22 cellular contexts compared by ENCODE assay signal in genomic region chr1:198040880-198041279, GRCh38.
"Had no signal": no experiment of that assay in that cellular context is flagged by ENCODE, and none has a peak within 500 bp of the region (broad histone marks: within the 10 kb centered on the region; RNA-seq: fewer than 3 reads in every experiment).

No MANE protein-coding gene starts in this region.

- H3K9me3 Mint-ChIP-seq: activated B cell treated with CpG ODN at 0.5 μM for 24 hours; activated CD4-positive, alpha-beta memory T cell treated with anti-CD3 and anti-CD28 coated beads for 36 hours; natural killer cell treated with Interleukin-12 subunit alpha and Interleukin-12 subunit beta and Interleukin-15 and Interleukin-18, amount 100 ng/mL, for 72 hours; stimulated activated naive CD8-positive, alpha-beta T cell treated with anti-CD3 and anti-CD28 coated beads, Interleukin-15, Interleukin-2, amounts not matched to agents 100 ng/mL and 50 ng/mL, for 24 hours had no signal

- H3K27ac ChIP-seq: coronary artery, epithelial cell of prostate, gastroesophageal sphincter, heart left ventricle, ovary, prostate gland, tibial artery had no signal

- H3K4me3 Mint-ChIP-seq: activated B cell treated with CpG ODN at 0.5 μM for 24 hours; activated CD4-positive, alpha-beta memory T cell treated with anti-CD3 and anti-CD28 coated beads for 36 hours; activated CD8-positive, alpha-beta memory T cell treated with anti-CD3 and anti-CD28 coated beads, Interleukin-2, amount 10 ng/mL, durations not matched to agents 7 days and 5 days; activated naive CD8-positive, alpha-beta T cell; natural killer cell treated with Interleukin-12 subunit alpha and Interleukin-12 subunit beta and Interleukin-15 and Interleukin-18, amount 100 ng/mL, for 72 hours; stimulated activated naive CD8-positive, alpha-beta T cell treated with anti-CD3 and anti-CD28 coated beads, Interleukin-15, Interleukin-2, amounts not matched to agents 100 ng/mL and 50 ng/mL, for 24 hours had no signal

- H3K27me3 ChIP-seq: gastroesophageal sphincter, heart left ventricle, ovary, tibial artery had no signal

- H3K36me3 Mint-ChIP-seq: activated CD4-positive, alpha-beta memory T cell treated with anti-CD3 and anti-CD28 coated beads for 36 hours; activated CD8-positive, alpha-beta memory T cell treated with anti-CD3 and anti-CD28 coated beads, Interleukin-2, amount 10 ng/mL, durations not matched to agents 7 days and 5 days; activated naive CD8-positive, alpha-beta T cell; natural killer cell treated with Interleukin-12 subunit alpha and Interleukin-12 subunit beta and Interleukin-15 and Interleukin-18, amount 100 ng/mL, for 72 hours had no signal

- H3K4me1 Mint-ChIP-seq: activated B cell treated with CpG ODN at 0.5 μM for 24 hours; activated CD8-positive, alpha-beta memory T cell treated with anti-CD3 and anti-CD28 coated beads, Interleukin-2, amount 10 ng/mL, durations not matched to agents 7 days and 5 days had no signal

- H3K36me3 ChIP-seq: gastroesophageal sphincter, heart left ventricle, ovary, prostate gland, tibial artery had no signal

- H3K27me3 Mint-ChIP-seq: activated B cell treated with CpG ODN at 0.5 μM for 24 hours; activated CD4-positive, alpha-beta memory T cell treated with anti-CD3 and anti-CD28 coated beads for 36 hours; activated CD8-positive, alpha-beta memory T cell treated with anti-CD3 and anti-CD28 coated beads, Interleukin-2, amount 10 ng/mL, durations not matched to agents 7 days and 5 days; activated naive CD8-positive, alpha-beta T cell; natural killer cell treated with Interleukin-12 subunit alpha and Interleukin-12 subunit beta and Interleukin-15 and Interleukin-18, amount 100 ng/mL, for 72 hours; stimulated activated naive CD8-positive, alpha-beta T cell treated with anti-CD3 and anti-CD28 coated beads, Interleukin-15, Interleukin-2, amounts not matched to agents 100 ng/mL and 50 ng/mL, for 24 hours had no signal

- H3K27ac Mint-ChIP-seq: activated B cell treated with CpG ODN at 0.5 μM for 24 hours; activated CD4-positive, alpha-beta memory T cell treated with anti-CD3 and anti-CD28 coated beads for 36 hours; activated CD8-positive, alpha-beta memory T cell treated with anti-CD3 and anti-CD28 coated beads, Interleukin-2, amount 10 ng/mL, durations not matched to agents 7 days and 5 days; activated naive CD8-positive, alpha-beta T cell; natural killer cell treated with Interleukin-12 subunit alpha and Interleukin-12 subunit beta and Interleukin-15 and Interleukin-18, amount 100 ng/mL, for 72 hours; stimulated activated naive CD8-positive, alpha-beta T cell treated with anti-CD3 and anti-CD28 coated beads, Interleukin-15, Interleukin-2, amounts not matched to agents 100 ng/mL and 50 ng/mL, for 24 hours had no signal

- H3K4me3 ChIP-seq: coronary artery, gastroesophageal sphincter, heart left ventricle, ovary, prostate gland, tibial artery had no signal

- ATAC-seq: activated CD8-positive, alpha-beta memory T cell treated with anti-CD3 and anti-CD28 coated beads, Interleukin-2, amount 10 ng/mL, durations not matched to agents 7 days and 5 days; gastroesophageal sphincter; heart left ventricle; left ventricle myocardium superior; natural killer cell treated with Interleukin-12 subunit alpha and Interleukin-12 subunit beta and Interleukin-15 and Interleukin-18, amount 100 ng/mL, for 72 hours had no signal

- H3K4me1 ChIP-seq: gastroesophageal sphincter, heart left ventricle, prostate gland, tibial artery had no signal

- H3K9me3 ChIP-seq: gastroesophageal sphincter, heart left ventricle, ovary, prostate gland, tibial artery had no signal

- DNase-seq: activated B cell treated with CpG ODN at 0.5 μM for 24 hours; activated CD4-positive, alpha-beta memory T cell treated with anti-CD3 and anti-CD28 coated beads for 36 hours; activated CD4-positive, alpha-beta T cell treated with anti-CD3 and anti-CD28 coated beads for 48 hours; activated CD8-positive, alpha-beta memory T cell treated with anti-CD3 and anti-CD28 coated beads, Interleukin-2, amount 10 ng/mL, durations not matched to agents 7 days and 5 days; activated gamma-delta T cell; activated T-cell treated with anti-CD3 and anti-CD28 coated beads for 4 hours; amygdala; heart left ventricle; left ventricle myocardium superior; mammary epithelial cell; ovary; stimulated activated CD4-positive, alpha-beta T cell treated with anti-CD3 and anti-CD28 coated beads, Interleukin-2, amount 100 ng/mL, for 48 hours; stimulated activated CD8-positive, alpha-beta memory T cell treated with anti-CD3 and anti-CD28 coated beads, Interleukin-4, amount 100 ng/mL, for 48 hours; T1000; tibial artery had no signal
